ENCODE assay signal across 13 cellular contexts in genomic region chr4:7266525-7267292, GRCh38.
DNase-seq lines count a peak whose midpoint lies in the region; ATAC-seq and TF ChIP-seq lines count a peak whose summit lies in the region.
"Had no signal": no experiment of that assay in that cellular context is flagged by ENCODE, and none has a peak within 500 bp of the region (broad histone marks: within the 10 kb centered on the region; RNA-seq: fewer than 3 reads in every experiment).

No MANE protein-coding gene starts in this region.

- H3K9me3 Mint-ChIP-seq in Caco-2 (ENCODE audit: unreplicated experiment): no peaks in the 10 kb centered on the region
- no peaks in the 10 kb centered on the region for H3K9me3 Mint-ChIP-seq in activated naive CD8-positive, alpha-beta T cell treated with anti-CD3 and anti-CD28 coated beads for 36 hours
- H3K9me3 Mint-ChIP-seq: naive thymus-derived CD8-positive, alpha-beta T cell had no signal

- POLR2A ChIA-PET in Caco-2 (lab: Charles Lee): interaction anchor here (0.6 kb wide), 1 partner anchor 29 kb away, joined by 3 read pairs; no protein-coding TSS in a partner anchor

- no CpG with 5 or more reads among the region's 18 CpGs for WGBS in mesendoderm (ENCODE audit: extremely low coverage, insufficient coverage, low lambda C conversion rate)

- no peak for TF ChIP-seq CTCF in Caco-2 (IDR thresholded peaks at IDR 0.05; ENCODE audit: insufficient read depth in 1 of 2, low read depth in 1 of 2, low read length in 1 of 2, severe bottlenecking in 1 of 2, unreplicated experiment in 1 of 2)
- TF ChIP-seq CTCF in cardiac fibroblast (IDR thresholded peaks at IDR 0.05; ENCODE audit: low read depth, low read length): no peak

- H2AK5ac ChIP-seq in mesendoderm (ENCODE audit: low read length): no peak overlapping the region

- H4K5ac ChIP-seq in mesendoderm (ENCODE audit: low read length): no peak overlapping the region

- H3K4ac ChIP-seq in mesendoderm (ENCODE audit: low read depth, low read length): no peak overlapping the region

- H3K36me3 ChIP-seq in Caco-2 (ENCODE audit: control insufficient read depth, insufficient read depth, low read length) (no peaks in the 10 kb centered on the region), MG63 (no peaks in the 10 kb centered on the region), mesendoderm (ENCODE audit: control insufficient read depth, insufficient read depth, low read length) (no peaks in the 10 kb centered on the region)

- no peak overlapping the region for H3K27ac ChIP-seq in mesendoderm (ENCODE audit: low read depth, low read length)

- H3K4me2 ChIP-seq in mesendoderm (ENCODE audit: low read length): no peak overlapping the region

- H3K4me3 ChIP-seq in Caco-2 (ENCODE audit: low read depth, low read length) (no peak overlapping the region), MG63 (no peak overlapping the region), cardiac fibroblast (replicated peaks in 1 of 2; ENCODE audit: low read depth in 2 of 2, low read length in 2 of 2) (no peak overlapping the region), mesendoderm (ENCODE audit: low read length) (no peak overlapping the region)

- intact Hi-C loops in Caco-2 (cut with micrococcal nuclease; ENCODE audit: unreplicated experiment): no loop called here

- peak overlapping the region; percentile 38 for H3K27ac Mint-ChIP-seq in Caco-2 (ENCODE audit: unreplicated experiment)
- H3K27ac Mint-ChIP-seq in activated naive CD8-positive, alpha-beta T cell treated with anti-CD3 and anti-CD28 coated beads for 36 hours: no peak overlapping the region
- H3K27ac Mint-ChIP-seq: naive thymus-derived CD8-positive, alpha-beta T cell had no signal

- H3K9me3 ChIP-seq in Caco-2 (no peaks in the 10 kb centered on the region), MG63 (no peaks in the 10 kb centered on the region)

- H2BK15ac ChIP-seq in mesendoderm (replicated peaks; ENCODE audit: low read depth): no peak overlapping the region

- H3K9ac ChIP-seq in mesendoderm (ENCODE audit: low read length): no peak overlapping the region

- H4K8ac ChIP-seq in mesendoderm (ENCODE audit: low read depth, low read length): no peak overlapping the region

- CTCF ChIA-PET in Caco-2 (lab: Charles Lee): no interaction called here

- H3K36me3 Mint-ChIP-seq in Caco-2 (ENCODE audit: insufficient read depth, unreplicated experiment): no peaks in the 10 kb centered on the region
- H3K36me3 Mint-ChIP-seq in activated naive CD8-positive, alpha-beta T cell treated with anti-CD3 and anti-CD28 coated beads for 36 hours: no peaks in the 10 kb centered on the region
- H3K36me3 Mint-ChIP-seq: naive thymus-derived CD8-positive, alpha-beta T cell had no signal

- no peaks in the 10 kb centered on the region for H3K27me3 ChIP-seq in Caco-2 (replicated peaks; ENCODE audit: control insufficient read depth, insufficient read depth, low read length)
- no peaks in the 10 kb centered on the region for H3K27me3 ChIP-seq in MG63
- no peaks in the 10 kb centered on the region for H3K27me3 ChIP-seq in mesendoderm (ENCODE audit: insufficient read depth, low read length, poor library complexity)

- H2BK120ac ChIP-seq in mesendoderm (ENCODE audit: low read depth, low read length): no peak overlapping the region

- no peak overlapping the region for H3K4me3 Mint-ChIP-seq in Caco-2 (ENCODE audit: unreplicated experiment)
- H3K4me3 Mint-ChIP-seq in activated naive CD8-positive, alpha-beta T cell treated with anti-CD3 and anti-CD28 coated beads for 36 hours: no peak overlapping the region
- H3K4me3 Mint-ChIP-seq: naive thymus-derived CD8-positive, alpha-beta T cell had no signal

- H3K4me1 Mint-ChIP-seq in Caco-2 (ENCODE audit: low read depth, unreplicated experiment): peaks cover 12% of the 10 kb centered on the region
- no peaks in the 10 kb centered on the region for H3K4me1 Mint-ChIP-seq in activated naive CD8-positive, alpha-beta T cell treated with anti-CD3 and anti-CD28 coated beads for 36 hours
- H3K4me1 Mint-ChIP-seq: naive thymus-derived CD8-positive, alpha-beta T cell had no signal

- no peak for ATAC-seq in GM18907 (IDR thresholded peaks at IDR 0.05; ENCODE audit: unreplicated experiment)
- ATAC-seq in HG02840 (IDR thresholded peaks at IDR 0.05; ENCODE audit: low FRiP score, unreplicated experiment): no peak
- ATAC-seq: naive thymus-derived CD8-positive, alpha-beta T cell had no signal

- no peak for DNase-seq in Caco-2
- DNase-seq in MG63: peak; percentile 67
- peak; percentile 60 to 79 for DNase-seq in cardiac fibroblast (ENCODE audit: low read depth in 2 of 2)
- DNase-seq in mesendoderm: peak; percentile 86
- DNase-seq in activated naive CD8-positive, alpha-beta T cell treated with anti-CD3 and anti-CD28 coated beads for 36 hours: no peak
- no peak for DNase-seq in DMS 273 (lab: John Stamatoyannopoulos, UW; ENCODE audit: unreplicated experiment)
- DNase-seq: activated CD4-positive, alpha-beta T cell treated with anti-CD3 and anti-CD28 coated beads, Interleukin-2, amount 50 U/mL, for 1 hour; anterior cingulate cortex; DND-41; glutamatergic neuron; naive thymus-derived CD8-positive, alpha-beta T cell had no signal

- H3K79me2 ChIP-seq in mesendoderm (ENCODE audit: control insufficient read depth, insufficient read depth, low read length): no peaks in the 10 kb centered on the region

- H3K4me1 ChIP-seq in Caco-2 (no peaks in the 10 kb centered on the region), mesendoderm (ENCODE audit: control insufficient read depth, low read depth, low read length) (no peaks in the 10 kb centered on the region)

- no TSS peak for BruUV-seq in Caco-2 (replicated peaks; lab: Mats Ljungman, UMichigan)

- H3K18ac ChIP-seq in mesendoderm (ENCODE audit: low read length): no peak overlapping the region

- H2BK5ac ChIP-seq in mesendoderm (ENCODE audit: low read length): no peak overlapping the region

- H3K79me1 ChIP-seq in mesendoderm (ENCODE audit: low read length): no peaks in the 10 kb centered on the region

- H3K27me3 Mint-ChIP-seq in Caco-2 (ENCODE audit: insufficient read depth, unreplicated experiment): no peaks in the 10 kb centered on the region
- H3K27me3 Mint-ChIP-seq in activated naive CD8-positive, alpha-beta T cell treated with anti-CD3 and anti-CD28 coated beads for 36 hours: no peaks in the 10 kb centered on the region

- no peak overlapping the region for H3K23ac ChIP-seq in mesendoderm (ENCODE audit: low read length)

- no peak overlapping the region for H3K56ac ChIP-seq in mesendoderm (ENCODE audit: low read length)

Comparison
In these comparisons a context has a peak if more than half of its experiments do, and no peak if none do; other contexts are left out.
1. DNase-seq: peak in MG63 (single experiment), cardiac fibroblast (2 of 2) and mesendoderm (single experiment); none in Caco-2 (0 of 2), activated naive CD8-positive, alpha-beta T cell treated with anti-CD3 and anti-CD28 coated beads for 36 hours (single experiment) and DMS 273 (single experiment).